In the genomic region with DNA sequence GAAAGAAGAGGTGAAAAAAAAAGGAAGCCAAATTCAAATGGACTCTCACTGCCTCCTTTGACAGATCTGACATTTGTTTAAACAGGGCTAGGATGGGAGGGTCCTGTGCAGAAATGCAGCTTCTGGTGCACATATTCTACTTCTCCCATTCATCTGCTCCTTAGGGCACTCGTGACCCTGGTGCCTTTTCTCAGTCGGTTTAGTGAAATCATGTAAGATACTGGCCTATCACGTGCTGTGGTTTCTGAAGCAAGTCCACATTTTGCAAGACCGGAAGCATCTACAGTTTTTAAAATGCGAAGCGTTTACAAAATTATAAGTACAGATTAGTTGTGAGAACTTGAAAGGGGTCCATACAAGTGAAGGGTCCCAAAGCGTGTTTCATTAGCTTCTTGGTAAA, we compare ENCODE assay signal across 13 cellular contexts.
A peak's percentile ranks its signal among the peaks of the same experiment; 100 is the strongest.
DNase-seq lines count a peak whose midpoint lies in the region; ATAC-seq and TF ChIP-seq lines count a peak whose summit lies in the region.
"Had no signal": no experiment of that assay in that cellular context is flagged by ENCODE, and none has a peak within 500 bp of the region (broad histone marks: within the 10 kb centered on the region; RNA-seq: fewer than 3 reads in every experiment).

No MANE protein-coding gene starts in this region.

- CTCF ChIA-PET in activated CD4-positive, alpha-beta T cell treated with anti-CD3 and anti-CD28 coated beads, Interleukin-2, amount 10 ng/mL, durations not matched to agents 7 days and 5 days (lab: Charles Lee), result interaction anchor here (0.5 to 1.7 kb wide), 3 partner anchors 8 to 158 kb away, joined by 3 read pairs; no protein-coding TSS in a partner anchor

- no peaks in the 10 kb centered on the region for H3K36me3 ChIP-seq in lung (ENCODE audit: control insufficient read depth in 2 of 2, insufficient read depth in 2 of 2, low read length in 2 of 2)
- no peaks in the 10 kb centered on the region for H3K36me3 ChIP-seq in stomach

- no peak overlapping the region for H3K4me3 Mint-ChIP-seq in activated CD4-positive, alpha-beta T cell treated with anti-CD3 and anti-CD28 coated beads, Interleukin-2, amount 10 ng/mL, durations not matched to agents 7 days and 5 days
- H3K4me3 Mint-ChIP-seq: activated CD8-positive, alpha-beta T cell treated with anti-CD3 and anti-CD28 coated beads for 36 hours had no signal

- H3K36me3 Mint-ChIP-seq in activated CD4-positive, alpha-beta T cell treated with anti-CD3 and anti-CD28 coated beads, Interleukin-2, amount 10 ng/mL, durations not matched to agents 7 days and 5 days (ENCODE audit: low read depth), result no peaks in the 10 kb centered on the region

- H3K27me3 ChIP-seq in dorsolateral prefrontal cortex, result peaks cover 0 to 9% (median 0%) of the 10 kb centered on the region in 45 donors
- H3K27me3 ChIP-seq in lung (ENCODE audit: control insufficient read depth, insufficient read depth), result no peaks in the 10 kb centered on the region
- no peaks in the 10 kb centered on the region for H3K27me3 ChIP-seq in stomach
- H3K27me3 ChIP-seq: hepatocyte had no signal

- H3K4me1 ChIP-seq in lung (ENCODE audit: control insufficient read depth in 2 of 2, insufficient read depth in 2 of 2, low read length in 2 of 2) (peaks cover 0 to 8% of the 10 kb centered on the region in 2 donors), stomach (peaks cover 11 to 48% (median 32%) of the 10 kb centered on the region in 4 donors)

- 31 to 66% methylated on average over 7 of the region's 7 CpGs for WGBS in lung, 2 donors
- 73 to 85% (median 83%) methylated on average over 7 of the region's 7 CpGs for WGBS in stomach, 5 donors

- H3K4me3 ChIP-seq in dorsolateral prefrontal cortex (no peak overlapping the region), lung (no peak overlapping the region), stomach (no peak overlapping the region)
- H3K4me3 ChIP-seq: coronary artery, hepatocyte had no signal

- TF ChIP-seq EP300 in stomach (IDR thresholded peaks at IDR 0.05), result no peak

- no peak for TF ChIP-seq POLR2A in stomach (IDR thresholded peaks at IDR 0.05)

- no peak for TF ChIP-seq CTCF in dorsolateral prefrontal cortex (IDR thresholded peaks at IDR 0.05 in 54 of 56, conservative IDR thresholded peaks at IDR 0.05 in 2 of 56; ENCODE audit: low read depth in 1 of 56, partially characterized antibody in 56 of 56)
- TF ChIP-seq CTCF in lung (IDR thresholded peaks at IDR 0.05; ENCODE audit: control extremely low read depth, extremely low read depth), result no peak
- TF ChIP-seq CTCF in stomach (IDR thresholded peaks at IDR 0.05), result no peak

- DNase-seq in MV-4-11 (lab: John Stamatoyannopoulos, UW) (peak; percentile 98), dorsolateral prefrontal cortex (no peak), lung (ENCODE audit: low spot score) (peak; percentile 36), stomach (no peak), NCI-H226 (no peak)
- no peak for DNase-seq in activated CD4-positive, alpha-beta T cell treated with anti-CD3 and anti-CD28 coated beads, Interleukin-2, amount 10 ng/mL, durations not matched to agents 7 days and 5 days
- DNase-seq in activated CD4-positive, alpha-beta T cell treated with anti-CD3 and anti-CD28 coated beads for 4 hours, result no peak
- DNase-seq: activated CD8-positive, alpha-beta T cell treated with anti-CD3 and anti-CD28 coated beads for 36 hours; activated naive CD4-positive, alpha-beta T cell treated with anti-CD3 and anti-CD28 coated beads, Interleukin-2, amount 50 U/mL, for 16 hours; NCI-H1092 treated with DMSO at 0.1 percent for 48 hours had no signal

- H3K9me3 Mint-ChIP-seq in activated CD4-positive, alpha-beta T cell treated with anti-CD3 and anti-CD28 coated beads, Interleukin-2, amount 10 ng/mL, durations not matched to agents 7 days and 5 days, result no peaks in the 10 kb centered on the region
- H3K9me3 Mint-ChIP-seq: activated CD8-positive, alpha-beta T cell treated with anti-CD3 and anti-CD28 coated beads for 36 hours had no signal

- H3K27me3 Mint-ChIP-seq in activated CD4-positive, alpha-beta T cell treated with anti-CD3 and anti-CD28 coated beads, Interleukin-2, amount 10 ng/mL, durations not matched to agents 7 days and 5 days, result peaks cover 3% of the 10 kb centered on the region
- H3K27me3 Mint-ChIP-seq: activated CD8-positive, alpha-beta T cell treated with anti-CD3 and anti-CD28 coated beads for 36 hours had no signal

- POLR2A ChIA-PET in activated CD4-positive, alpha-beta T cell treated with anti-CD3 and anti-CD28 coated beads, Interleukin-2, amount 10 ng/mL, durations not matched to agents 7 days and 5 days (lab: Charles Lee), result no interaction called here

- H3K9me3 ChIP-seq in lung (ENCODE audit: control insufficient read depth in 2 of 2, insufficient read depth in 1 of 2, low read length in 1 of 2), result no peaks in the 10 kb centered on the region
- no peaks in the 10 kb centered on the region for H3K9me3 ChIP-seq in stomach

- H3K4me1 Mint-ChIP-seq in activated CD4-positive, alpha-beta T cell treated with anti-CD3 and anti-CD28 coated beads, Interleukin-2, amount 10 ng/mL, durations not matched to agents 7 days and 5 days, result no peaks in the 10 kb centered on the region

- no peak overlapping the region for H3K27ac Mint-ChIP-seq in activated CD4-positive, alpha-beta T cell treated with anti-CD3 and anti-CD28 coated beads, Interleukin-2, amount 10 ng/mL, durations not matched to agents 7 days and 5 days
- H3K27ac Mint-ChIP-seq: activated CD8-positive, alpha-beta T cell treated with anti-CD3 and anti-CD28 coated beads for 36 hours had no signal

- peak overlapping the region in 30 of 59 donors; percentile 1 to 74 (median 44) for H3K27ac ChIP-seq in dorsolateral prefrontal cortex
- peak overlapping the region in 1 of 2 donors; percentile 88 for H3K27ac ChIP-seq in lung (ENCODE audit: low read depth in 1 of 2, low read length in 1 of 2)
- H3K27ac ChIP-seq in stomach, result peak overlapping the region in 4 of 5 donors; percentile 53 to 83 (median 66)
- H3K27ac ChIP-seq: hepatocyte had no signal

- ATAC-seq in lung (ENCODE audit: insufficient read depth, low FRiP score) (no peak), GM18498 (IDR thresholded peaks at IDR 0.05; ENCODE audit: unreplicated experiment) (no peak)
- ATAC-seq: activated CD8-positive, alpha-beta T cell treated with anti-CD3 and anti-CD28 coated beads for 36 hours had no signal

- intact Hi-C loops in dorsolateral prefrontal cortex (cut with DNase I), result no loop called here
- intact Hi-C loops in stomach (cut with DNase I; ENCODE audit: low total_unique reads), result no loop called here

Comparison
In these comparisons a context has a peak if more than half of its experiments do, and no peak if none do; other contexts are left out.
1. DNase-seq: peak in MV-4-11 (single experiment) and lung (single experiment); none in dorsolateral prefrontal cortex (0 of 10), stomach (single experiment), activated CD4-positive, alpha-beta T cell treated with anti-CD3 and anti-CD28 coated beads, Interleukin-2, amount 10 ng/mL, durations not matched to agents 7 days and 5 days (single experiment), activated CD4-positive, alpha-beta T cell treated with anti-CD3 and anti-CD28 coated beads for 4 hours (0 of 2) and NCI-H226 (single experiment).